1 cellular context compared by ENCODE assay signal in genomic region chr6:32175322-32175710, GRCh38.
TF ChIP-seq lines count a peak whose summit lies in the region.

No MANE protein-coding gene starts in this region.

TF ChIP-seq in GM23338, 12 proteins besides CTCF, POLR2A, EP300 and RAD21 (continued from another document):
- no peak for TF ChIP-seq ZNF462 (CRISPR knock-in tag; IDR thresholded peaks at IDR 0.05)
- no peak for TF ChIP-seq STAT1 (IDR thresholded peaks at IDR 0.05; ENCODE audit: unreplicated experiment)
- TF ChIP-seq ZNF331 (CRISPR knock-in tag; IDR thresholded peaks at IDR 0.05; ENCODE audit: low read depth), result no peak
- no peak for TF ChIP-seq ETS1 (IDR thresholded peaks at IDR 0.05)
- TF ChIP-seq NANOG (IDR thresholded peaks at IDR 0.05; ENCODE audit: borderline replicate concordance), result no peak
- no peak for TF ChIP-seq ZNF114 (CRISPR knock-in tag; IDR thresholded peaks at IDR 0.05)
- TF ChIP-seq CREB1 (CRISPR knock-in tag; IDR thresholded peaks at IDR 0.05; ENCODE audit: low read depth), result no peak
- TF ChIP-seq JUNB (IDR thresholded peaks at IDR 0.05; ENCODE audit: unreplicated experiment), result no peak
- no peak for TF ChIP-seq EZH2 (IDR thresholded peaks at IDR 0.05; ENCODE audit: low read depth, unreplicated experiment)
- TF ChIP-seq, protein P1, sequence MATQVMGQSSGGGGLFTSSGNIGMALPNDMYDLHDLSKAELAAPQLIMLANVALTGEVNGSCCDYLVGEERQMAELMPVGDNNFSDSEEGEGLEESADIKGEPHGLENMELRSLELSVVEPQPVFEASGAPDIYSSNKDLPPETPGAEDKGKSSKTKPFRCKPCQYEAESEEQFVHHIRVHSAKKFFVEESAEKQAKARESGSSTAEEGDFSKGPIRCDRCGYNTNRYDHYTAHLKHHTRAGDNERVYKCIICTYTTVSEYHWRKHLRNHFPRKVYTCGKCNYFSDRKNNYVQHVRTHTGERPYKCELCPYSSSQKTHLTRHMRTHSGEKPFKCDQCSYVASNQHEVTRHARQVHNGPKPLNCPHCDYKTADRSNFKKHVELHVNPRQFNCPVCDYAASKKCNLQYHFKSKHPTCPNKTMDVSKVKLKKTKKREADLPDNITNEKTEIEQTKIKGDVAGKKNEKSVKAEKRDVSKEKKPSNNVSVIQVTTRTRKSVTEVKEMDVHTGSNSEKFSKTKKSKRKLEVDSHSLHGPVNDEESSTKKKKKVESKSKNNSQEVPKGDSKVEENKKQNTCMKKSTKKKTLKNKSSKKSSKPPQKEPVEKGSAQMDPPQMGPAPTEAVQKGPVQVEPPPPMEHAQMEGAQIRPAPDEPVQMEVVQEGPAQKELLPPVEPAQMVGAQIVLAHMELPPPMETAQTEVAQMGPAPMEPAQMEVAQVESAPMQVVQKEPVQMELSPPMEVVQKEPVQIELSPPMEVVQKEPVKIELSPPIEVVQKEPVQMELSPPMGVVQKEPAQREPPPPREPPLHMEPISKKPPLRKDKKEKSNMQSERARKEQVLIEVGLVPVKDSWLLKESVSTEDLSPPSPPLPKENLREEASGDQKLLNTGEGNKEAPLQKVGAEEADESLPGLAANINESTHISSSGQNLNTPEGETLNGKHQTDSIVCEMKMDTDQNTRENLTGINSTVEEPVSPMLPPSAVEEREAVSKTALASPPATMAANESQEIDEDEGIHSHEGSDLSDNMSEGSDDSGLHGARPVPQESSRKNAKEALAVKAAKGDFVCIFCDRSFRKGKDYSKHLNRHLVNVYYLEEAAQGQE (IDR thresholded peaks at IDR 0.05; ENCODE audit: unreplicated experiment), result no peak
